ENCODE assay signal across 10 cellular contexts in the genomic region with DNA sequence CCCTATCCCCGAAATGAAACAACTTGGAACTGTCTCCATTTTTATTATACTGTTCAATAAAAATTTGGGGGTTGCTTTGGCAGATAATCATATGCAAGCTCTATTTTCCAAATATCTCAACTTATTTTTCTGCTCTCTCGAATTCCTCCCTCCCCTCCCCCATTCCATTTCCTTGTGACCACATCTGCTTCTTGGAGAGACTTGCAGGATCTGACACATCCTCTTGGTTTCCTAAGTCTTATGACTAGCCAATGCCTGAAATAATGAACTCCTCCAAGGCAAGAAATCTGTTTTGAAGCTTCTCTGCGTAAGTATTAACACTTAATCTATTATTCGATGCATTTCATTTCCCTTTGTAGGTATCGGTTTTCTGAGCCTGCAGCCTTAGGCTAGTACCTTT. TPM values are rescaled to one million over a fixed set of nuclear protein-coding genes. Genes with fewer than 3 reads are reported as not detected.
DNase-seq lines count a peak whose midpoint lies in the region; TF ChIP-seq lines count a peak whose summit lies in the region.
"Had no signal": no experiment of that assay in that cellular context is flagged by ENCODE, and none has a peak within 500 bp of the region (broad histone marks: within the 10 kb centered on the region; RNA-seq: fewer than 3 reads in every experiment).

No MANE protein-coding gene starts in this region.

- H3K4me3 ChIP-seq in MG63 (no peak overlapping the region), brain microvascular endothelial cell (ENCODE audit: low read depth, low read length) (no peak overlapping the region), mesenchymal stem cell (ENCODE audit: insufficient read depth in 1 of 2, low read depth in 1 of 2, low read length in 2 of 2) (peak overlapping the region in 1 of 2 experiments; percentile 57), vagina (no peak overlapping the region)
- H3K4me3 ChIP-seq: adrenal gland had no signal

- TF ChIP-seq CTCF in Calu3 (IDR thresholded peaks at IDR 0.05; ENCODE audit: unreplicated experiment) (no peak), brain microvascular endothelial cell (IDR thresholded peaks at IDR 0.05; ENCODE audit: low read depth, low read length, missing control alignments) (no peak), vagina (IDR thresholded peaks at IDR 0.05) (no peak)

- no peak overlapping the region for H3K4me2 ChIP-seq in mesenchymal stem cell (ENCODE audit: low read length, poor library complexity, severe bottlenecking)

- H3K27ac Mint-ChIP-seq in Calu3 (ENCODE audit: unreplicated experiment) = peak overlapping the region; percentile 52

- H3K9me3 ChIP-seq in MG63 (peaks cover 5% of the 10 kb centered on the region), mesenchymal stem cell (ENCODE audit: control insufficient read depth, low read length) (peaks cover 10% of the 10 kb centered on the region), vagina (no peaks in the 10 kb centered on the region)
- H3K9me3 ChIP-seq: adrenal gland had no signal

- peak overlapping the region; percentile 72 for H3K27ac ChIP-seq in brain microvascular endothelial cell
- peak overlapping the region; percentile 37 for H3K27ac ChIP-seq in mesenchymal stem cell (ENCODE audit: low read length, poor library complexity, severe bottlenecking)
- no peak overlapping the region for H3K27ac ChIP-seq in vagina
- H3K27ac ChIP-seq: adrenal gland had no signal

- no TSS peak for BruUV-seq in Calu3 (replicated peaks; lab: Mats Ljungman, UMichigan)

- peaks cover 35% of the 10 kb centered on the region for H3K36me3 Mint-ChIP-seq in Calu3 (ENCODE audit: insufficient read depth, unreplicated experiment)

- in situ Hi-C loops in brain microvascular endothelial cell (cut with HindIII; ENCODE audit: low pct_ligation_motif_present, low sequenced_read_pairs) = no loop called here

- H2AK5ac ChIP-seq in mesenchymal stem cell (ENCODE audit: low read length, severe bottlenecking) = no peak overlapping the region

- no peak overlapping the region for H3K23ac ChIP-seq in mesenchymal stem cell (ENCODE audit: low read length in 2 of 2)

- H3K18ac ChIP-seq in mesenchymal stem cell (ENCODE audit: low read depth in 1 of 2, low read length in 2 of 2) = peak overlapping the region in 1 of 2 experiments; percentile 75

- no peaks in the 10 kb centered on the region for H3K27me3 ChIP-seq in MG63
- H3K27me3 ChIP-seq in brain microvascular endothelial cell (replicated peaks) = no peaks in the 10 kb centered on the region
- no peaks in the 10 kb centered on the region for H3K27me3 ChIP-seq in mesenchymal stem cell (ENCODE audit: control insufficient read depth in 1 of 2, insufficient read depth in 1 of 2, low read length in 2 of 2)
- no peaks in the 10 kb centered on the region for H3K27me3 ChIP-seq in vagina
- H3K27me3 ChIP-seq: adrenal gland had no signal

- no peak overlapping the region for H3K4ac ChIP-seq in mesenchymal stem cell (ENCODE audit: low read depth in 1 of 2, low read length in 2 of 2)

- H3K9ac ChIP-seq in mesenchymal stem cell (ENCODE audit: low read length) = peak overlapping the region; percentile 81

- no peak overlapping the region for H2BK5ac ChIP-seq in mesenchymal stem cell (ENCODE audit: low read depth, low read length, poor library complexity, severe bottlenecking)

- no peak overlapping the region for H2BK120ac ChIP-seq in mesenchymal stem cell (ENCODE audit: low read depth, low read length)

- no peak overlapping the region for H4K91ac ChIP-seq in mesenchymal stem cell (ENCODE audit: low read length)

- intact Hi-C loops in Calu3 (cut with micrococcal nuclease; ENCODE audit: unreplicated experiment) (no loop called here), vagina (cut with DNase I) (no loop called here)

- no peak overlapping the region for H2AFZ ChIP-seq in mesenchymal stem cell (ENCODE audit: low read depth, low read length)

- H3K14ac ChIP-seq in mesenchymal stem cell (ENCODE audit: low read length in 2 of 2) = no peak overlapping the region

- no peak for DNase-seq in Calu3
- DNase-seq in MG63 = peak; percentile 22
- DNase-seq in brain microvascular endothelial cell = peak; percentile 86
- peak; percentile 84 for DNase-seq in mesenchymal stem cell
- no peak for DNase-seq in retina
- no peak for DNase-seq in NCI-H1930 (lab: John Stamatoyannopoulos, UW)
- DNase-seq in DMS79 treated with DMSO at 0.1 percent for 48 hours (lab: John Stamatoyannopoulos, UW) = no peak
- no peak for DNase-seq in vagina (ENCODE audit: extremely low spot score in 2 of 2)
- DNase-seq: activated CD4-positive, alpha-beta T cell treated with anti-CD3 and anti-CD28 coated beads for 48 hours; adrenal gland had no signal

- H2BK12ac ChIP-seq in mesenchymal stem cell (ENCODE audit: low read length in 2 of 2) = no peak overlapping the region

- no peak overlapping the region for H3K4me3 Mint-ChIP-seq in Calu3 (ENCODE audit: low read depth, unreplicated experiment)

- no peak for TF ChIP-seq POLR2A in vagina (IDR thresholded peaks at IDR 0.05)

- peaks cover under 1% of the 10 kb centered on the region for H3K79me1 ChIP-seq in mesenchymal stem cell (replicated peaks; ENCODE audit: low read length, poor library complexity, severe bottlenecking)

- peaks cover 2% of the 10 kb centered on the region for H3K4me1 ChIP-seq in mesenchymal stem cell (ENCODE audit: control insufficient read depth, insufficient read depth, low read depth, low read length)
- H3K4me1 ChIP-seq in vagina = peaks cover 10% of the 10 kb centered on the region
- H3K4me1 ChIP-seq: adrenal gland had no signal

- no peaks in the 10 kb centered on the region for H3K9me3 Mint-ChIP-seq in Calu3 (ENCODE audit: low read depth, unreplicated experiment)

- no peaks in the 10 kb centered on the region for H3K27me3 Mint-ChIP-seq in Calu3 (ENCODE audit: unreplicated experiment)

- peaks cover 12% of the 10 kb centered on the region for H3K36me3 ChIP-seq in MG63
- H3K36me3 ChIP-seq in brain microvascular endothelial cell (replicated peaks) = no peaks in the 10 kb centered on the region
- peaks cover 8 to 26% of the 10 kb centered on the region in 2 experiments for H3K36me3 ChIP-seq in mesenchymal stem cell (ENCODE audit: control insufficient read depth in 1 of 2, insufficient read depth in 2 of 2, low read depth in 1 of 2, low read length in 2 of 2)
- H3K36me3 ChIP-seq in vagina = peaks cover 0 to 2% of the 10 kb centered on the region in 2 donors
- H3K36me3 ChIP-seq: adrenal gland had no signal

- CTCF ChIA-PET in Calu3 (lab: Charles Lee) = interaction anchor here (0.6 to 1.5 kb wide), 3 partner anchors 128 to 200 kb away, joined by 3 to 4 read pairs (median 3); no protein-coding TSS in a partner anchor

- no peak overlapping the region for H2BK15ac ChIP-seq in mesenchymal stem cell (ENCODE audit: low read depth, poor library complexity, severe bottlenecking)

- peaks cover 8% of the 10 kb centered on the region for H3K4me1 Mint-ChIP-seq in Calu3 (ENCODE audit: low read depth, unreplicated experiment)

- WGBS in mesenchymal stem cell = 58% methylated on average over 4 of the region's 5 CpGs

- no peak overlapping the region for H4K8ac ChIP-seq in mesenchymal stem cell (ENCODE audit: low read length)

RNA-seq across cellular contexts. Expression of gene TGIF1, which starts 16.1 kb away (rescaled TPM):
- total RNA-seq in Calu3 (2022) (129 and 139 TPM in 2 replicates), vagina (60.9 TPM)
- 28.2 and 43.2 TPM in 2 replicates for total RNA-seq in MG63 (2014; rRNA removed; shearing (Covaris generic); ENCODE audit: low replicate concordance)
- polyA plus RNA-seq in mesenchymal stem cell (2013, experiment 1 of 2) = 69.8 TPM
- polyA plus RNA-seq in mesenchymal stem cell (2013, experiment 2 of 2) = 65.2 TPM

Comparison
In these comparisons a context has a peak if more than half of its experiments do, and no peak if none do; other contexts are left out.
1. DNase-seq: peak in MG63 (single experiment), brain microvascular endothelial cell (single experiment) and mesenchymal stem cell (single experiment); none in Calu3 (single experiment), retina (single experiment), NCI-H1930 (0 of 2), DMS79 treated with DMSO at 0.1 percent for 48 hours (single experiment) and vagina (0 of 2).